Comparison of ENCODE assay signal across 8 cellular contexts in the genomic region with DNA sequence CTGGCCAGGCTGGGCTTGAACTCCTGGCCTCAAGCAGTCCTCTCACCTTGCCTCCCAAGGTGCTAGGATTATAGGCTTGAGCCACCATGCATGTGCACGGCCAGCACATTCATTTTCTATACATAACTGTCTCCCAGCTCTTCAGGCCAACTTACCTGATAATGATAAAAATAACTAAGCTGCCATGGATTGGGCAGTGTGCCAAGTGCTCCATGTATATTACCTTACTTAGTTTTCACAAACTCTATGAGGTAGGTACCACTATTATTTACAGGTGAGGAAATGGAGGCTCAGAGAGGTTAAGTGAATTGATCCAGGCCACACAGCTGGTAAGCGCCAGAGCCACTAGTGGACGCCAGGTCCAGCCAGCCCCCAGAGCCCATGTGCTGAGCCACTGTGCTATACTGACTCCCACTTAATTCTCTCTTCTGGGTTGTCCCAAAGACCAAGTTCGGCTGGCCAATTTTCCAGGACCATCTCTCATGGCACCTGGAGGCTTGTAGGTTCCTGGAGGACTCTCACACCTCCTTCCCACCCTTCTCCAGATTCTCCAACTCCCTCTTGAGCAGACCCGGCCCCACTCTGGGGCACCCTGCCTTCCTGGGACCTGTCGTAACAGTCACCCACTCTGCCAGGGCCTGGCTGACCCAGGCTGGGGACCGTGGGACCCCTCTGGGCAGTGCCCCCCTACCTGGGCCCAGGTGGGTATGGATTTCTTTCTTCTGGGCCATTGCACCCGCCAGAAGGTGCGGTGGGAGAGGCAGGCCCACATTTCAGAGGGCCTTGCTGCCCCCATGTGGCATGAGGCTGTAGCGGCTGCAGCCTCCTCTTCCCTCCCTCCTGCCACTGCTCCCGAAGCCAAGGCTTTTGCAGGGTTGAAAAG. TPM values are rescaled to one million over a fixed set of nuclear protein-coding genes. Genes with fewer than 3 reads are reported as not detected.
DNase-seq lines count a peak whose midpoint lies in the region; ATAC-seq and TF ChIP-seq lines count a peak whose summit lies in the region.

No MANE protein-coding gene starts in this region.

- TF ChIP-seq EP300 in sigmoid colon (IDR thresholded peaks at IDR 0.05): no peak

- DNase-seq in SIG-M5 treated with dmso at 0.1 percent for 504 hours (lab: John Stamatoyannopoulos, UW; ENCODE audit: unreplicated experiment): peak; percentile 24
- no peak for DNase-seq in SIG-M5 (lab: John Stamatoyannopoulos, UW)
- peak; percentile 71 for DNase-seq in NCI-H1092 treated with DMSO at 0.1 percent for 48 hours (lab: John Stamatoyannopoulos, UW)
- peak; percentile 46 for DNase-seq in amniotic stem cell (lab: John Stamatoyannopoulos, UW)
- DNase-seq in left ventricle myocardium superior: peak; percentile 83
- DNase-seq in sigmoid colon: peak; percentile 89

- H3K9me2 ChIP-seq in SU-DHL-6 (replicated peaks; ENCODE audit: insufficient read depth, low read length): no peaks in the 10 kb centered on the region

- no peak overlapping the region for H3K9ac ChIP-seq in SU-DHL-6 (ENCODE audit: low read length)

- H3K27ac ChIP-seq in SU-DHL-6 (ENCODE audit: low read depth, low read length): no peak overlapping the region
- H3K27ac ChIP-seq in sigmoid colon: peak overlapping the region in 3 of 4 donors; percentile 17 to 54 (median 20)

- TF ChIP-seq POLR2A in sigmoid colon (IDR thresholded peaks at IDR 0.05): no peak

- H3K9me3 ChIP-seq in SU-DHL-6 (ENCODE audit: insufficient read depth, low read length) (no peaks in the 10 kb centered on the region), sigmoid colon (no peaks in the 10 kb centered on the region)

- H3K4me2 ChIP-seq in SU-DHL-6 (ENCODE audit: low read depth, low read length, poor library complexity, severe bottlenecking): no peak overlapping the region

- no peak overlapping the region for H2AFZ ChIP-seq in SU-DHL-6 (ENCODE audit: low read depth, low read length, severe bottlenecking)

- 47 to 50% methylated on average over 11 of the region's 11 CpGs for WGBS in sigmoid colon, 2 donors

- H3F3A ChIP-seq in SU-DHL-6 (ENCODE audit: insufficient read depth): no peaks in the 10 kb centered on the region

- no peaks in the 10 kb centered on the region for H3K36me3 ChIP-seq in SU-DHL-6 (ENCODE audit: low read length)
- no peaks in the 10 kb centered on the region for H3K36me3 ChIP-seq in sigmoid colon

- no peaks in the 10 kb centered on the region for H3K27me3 ChIP-seq in SU-DHL-6 (ENCODE audit: low read length)
- no peaks in the 10 kb centered on the region for H3K27me3 ChIP-seq in sigmoid colon

- H3K79me2 ChIP-seq in SU-DHL-6 (ENCODE audit: insufficient read depth, low read length): no peaks in the 10 kb centered on the region

- peak; percentile 83 for TF ChIP-seq CTCF in SU-DHL-6 (IDR thresholded peaks at IDR 0.05; ENCODE audit: insufficient read depth, low read length, poor library complexity, severe bottlenecking)
- peak; percentile 82 to 90 (median 88) for TF ChIP-seq CTCF in sigmoid colon (IDR thresholded peaks at IDR 0.05)

- ATAC-seq in left ventricle myocardium superior (peak; percentile 82), HG02588 (IDR thresholded peaks at IDR 0.05; ENCODE audit: unreplicated experiment) (no peak)

- intact Hi-C loops in left ventricle myocardium superior (cut with micrococcal nuclease) (loop anchor here (5.0 kb wide), 1 partner anchor 156 kb away; no protein-coding TSS in a partner anchor), sigmoid colon (cut with DNase I) (loop anchor here (1.0 kb wide), 1 partner anchor 154 kb away; no protein-coding TSS in a partner anchor)

- no peaks in the 10 kb centered on the region for H4K20me1 ChIP-seq in SU-DHL-6 (ENCODE audit: low read depth, low read length)

- H3K4me1 ChIP-seq in sigmoid colon: peaks cover 0 to 29% (median 19%) of the 10 kb centered on the region in 4 donors

- no peak overlapping the region for H3K4me3 ChIP-seq in SU-DHL-6 (ENCODE audit: insufficient read depth, low read length, poor library complexity, severe bottlenecking)
- no peak overlapping the region for H3K4me3 ChIP-seq in sigmoid colon

RNA-seq across cellular contexts. Expression of gene CIPC, which starts 30.2 kb away (rescaled TPM):
- total RNA-seq in left ventricle myocardium superior: 89.7 TPM
- 10 to 100 TPM; 59.7 to 96.1 (median 77.7) TPM for total RNA-seq in sigmoid colon
- 10 to 100 TPM; 14.8 to 21.0 (median 18.0) TPM for polyA plus RNA-seq in sigmoid colon

RNA-seq across cellular contexts. Expression of gene IRF2BPL, which starts 39.4 kb away (rescaled TPM):
- total RNA-seq in left ventricle myocardium superior (42.8 TPM), sigmoid colon (10 to 100 TPM; 34.7 to 63.1 (median 57.9) TPM)
- 10 to 100 TPM in 1 of 3 donors, 1 to 10 TPM in 2; 3.0 to 13.8 (median 6.6) TPM for polyA plus RNA-seq in sigmoid colon
